Comparison of ENCODE assay signal across 13 cellular contexts in the genomic region with DNA sequence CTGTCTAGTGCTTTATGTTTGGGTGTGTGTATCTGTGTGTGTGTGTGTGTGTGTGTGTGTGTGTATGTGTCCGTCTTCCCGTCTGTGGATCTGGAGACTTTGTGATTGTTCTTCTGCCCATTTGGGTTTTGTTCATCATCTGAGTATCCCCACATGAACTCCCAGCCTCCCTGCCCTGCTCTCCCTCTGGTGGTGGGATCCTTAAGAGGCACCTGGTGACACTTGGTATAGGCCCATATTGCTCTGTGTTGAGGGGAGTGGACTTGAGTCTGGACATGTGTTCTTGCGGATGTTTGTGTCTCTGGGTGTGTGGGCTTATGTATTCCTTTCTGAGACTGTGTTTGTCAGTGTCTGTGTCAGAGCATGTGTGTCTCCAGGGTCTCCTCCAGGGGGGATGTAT. TPM values are rescaled to one million over a fixed set of nuclear protein-coding genes. Genes with fewer than 3 reads are reported as not detected.
A peak's percentile ranks its signal among the peaks of the same experiment; 100 is the strongest.
DNase-seq lines count a peak whose midpoint lies in the region; ATAC-seq, FAIRE-seq and TF ChIP-seq lines count a peak whose summit lies in the region.
"Had no signal": no experiment of that assay in that cellular context is flagged by ENCODE, and none has a peak within 500 bp of the region (broad histone marks: within the 10 kb centered on the region; RNA-seq: fewer than 3 reads in every experiment).

No MANE protein-coding gene starts in this region.

- no peaks in the 10 kb centered on the region for H3K4me1 Mint-ChIP-seq in neural crest cell
- H3K4me1 Mint-ChIP-seq: nephron had no signal

- H4K20me1 ChIP-seq in Loucy (ENCODE audit: insufficient read depth, low read length, poor library complexity, severe bottlenecking) = no peaks in the 10 kb centered on the region

- in situ Hi-C loops in brain microvascular endothelial cell (cut with HindIII; ENCODE audit: low pct_ligation_motif_present, low sequenced_read_pairs) = no loop called here

- TF ChIP-seq CTCF in Loucy (conservative IDR thresholded peaks at IDR 0.05; ENCODE audit: low read length) = peak; percentile 35; the same call in 1 of the 2 replicates
- TF ChIP-seq CTCF in brain microvascular endothelial cell (IDR thresholded peaks at IDR 0.05; ENCODE audit: low read depth, low read length, missing control alignments) = peak; percentile 71
- TF ChIP-seq CTCF in neural crest cell (conservative IDR thresholded peaks at IDR 0.05) = peak; percentile 49

- no peaks in the 10 kb centered on the region for H3K9me3 Mint-ChIP-seq in neural crest cell
- H3K9me3 Mint-ChIP-seq: nephron had no signal

- no peak for TF ChIP-seq POLR2A in GM12891 (IDR thresholded peaks at IDR 0.05; ENCODE audit: low read depth, low read length)

- H3K9me2 ChIP-seq in Loucy (replicated peaks; ENCODE audit: low read depth, low read length) = no peaks in the 10 kb centered on the region

- no peak overlapping the region for H2AFZ ChIP-seq in Loucy (ENCODE audit: low read length)

- H3K4me3 Mint-ChIP-seq in neural crest cell = no peak overlapping the region
- H3K4me3 Mint-ChIP-seq: nephron had no signal

- H3K27me3 ChIP-seq in Loucy (ENCODE audit: insufficient read depth, low read length, poor library complexity, severe bottlenecking) (no peaks in the 10 kb centered on the region), brain microvascular endothelial cell (replicated peaks) (no peaks in the 10 kb centered on the region)

- no peak overlapping the region for H3K9ac ChIP-seq in Loucy (ENCODE audit: low read depth, low read length, poor library complexity, severe bottlenecking)

- no peaks in the 10 kb centered on the region for H3K27me3 Mint-ChIP-seq in neural crest cell (ENCODE audit: low read depth)

- no peak overlapping the region for H3K27ac Mint-ChIP-seq in neural crest cell (ENCODE audit: unreplicated experiment)
- H3K27ac Mint-ChIP-seq: nephron had no signal

- H3K4me2 ChIP-seq in Loucy (ENCODE audit: low read depth, low read length, poor library complexity, severe bottlenecking) = no peak overlapping the region

- no peaks in the 10 kb centered on the region for H3K4me1 ChIP-seq in Loucy (ENCODE audit: insufficient read depth, low read length, poor library complexity, severe bottlenecking)

- H3K27ac ChIP-seq in brain microvascular endothelial cell = no peak overlapping the region
- H3K27ac ChIP-seq: 22Rv1 had no signal

- DNase-seq in DMS 273 (lab: John Stamatoyannopoulos, UW; ENCODE audit: unreplicated experiment) (peak; percentile 37), DMS 273 treated with DMSO at 0.1 percent for 48 hours (lab: John Stamatoyannopoulos, UW) (no peak), brain microvascular endothelial cell (no peak), neural crest cell (ENCODE audit: low read depth, low spot score) (no peak), germinal center (ENCODE audit: low spot score) (no peak), GM12891 (ENCODE audit: insufficient read length, low spot score) (no peak)
- DNase-seq: cerebellar nuclear complex; NCI-H1048; stimulated activated CD4-positive, alpha-beta T cell treated with anti-CD3 and anti-CD28 coated beads, Interleukin-4, amount 100 ng/mL, for 24 hours had no signal

- peaks cover 19% of the 10 kb centered on the region for H3K36me3 Mint-ChIP-seq in neural crest cell (ENCODE audit: low read depth)

- no peaks in the 10 kb centered on the region for H3K9me3 ChIP-seq in Loucy (ENCODE audit: insufficient read depth, low read depth, low read length)

- H3F3A ChIP-seq in Loucy (ENCODE audit: low read depth) = no peaks in the 10 kb centered on the region

- FAIRE-seq in GM12891 (lab: Jason Lieb, UNC) = no peak

- H3K4me3 ChIP-seq in Loucy (ENCODE audit: low read length, poor library complexity, severe bottlenecking) = no peak overlapping the region
- no peak overlapping the region for H3K4me3 ChIP-seq in brain microvascular endothelial cell (ENCODE audit: low read depth, low read length)

- H3K36me3 ChIP-seq in Loucy (ENCODE audit: insufficient read depth, low read length) (peaks cover 94% of the 10 kb centered on the region; the same call in 1 of the 2 replicates), brain microvascular endothelial cell (replicated peaks) (peaks cover 81% of the 10 kb centered on the region)

- ATAC-seq in HG03108 (IDR thresholded peaks at IDR 0.05; ENCODE audit: unreplicated experiment) = no peak

- no peaks in the 10 kb centered on the region for H3K79me2 ChIP-seq in Loucy (ENCODE audit: insufficient read depth, low read length)

TF ChIP-seq in GM12891, 5 proteins besides CTCF, POLR2A, EP300 and RAD21:
- TF ChIP-seq POU2F2 (IDR thresholded peaks at IDR 0.05; ENCODE audit: low read depth, low read length) (no peak), POLR2AphosphoS5 (IDR thresholded peaks at IDR 0.05; ENCODE audit: low read depth, low read length) (no peak), SPI1 (IDR thresholded peaks at IDR 0.05; ENCODE audit: low read depth, low read length) (no peak), TAF1 (IDR thresholded peaks at IDR 0.05; ENCODE audit: low read depth, low read length) (no peak), PAX5 (IDR thresholded peaks at IDR 0.05; ENCODE audit: insufficient read depth, low read length, severe bottlenecking) (no peak)

RNA-seq across cellular contexts. Expression of gene RCOR2, which starts 15.3 kb away (rescaled TPM):
- 107 and 108 TPM in 2 replicates for total RNA-seq in neural crest cell
- polyA plus RNA-seq in GM12891 (2012; ENCODE audit: low read depth, missing spikeins) = 0.30 TPM

RNA-seq across cellular contexts. Expression of gene NAA40, which starts 37.1 kb away (rescaled TPM):
- total RNA-seq in neural crest cell = 64.5 and 71.2 TPM in 2 replicates
- 12.6 TPM for polyA plus RNA-seq in GM12891 (2012; ENCODE audit: low read depth, missing spikeins)
